In genomic region chr19:45677351-45678230, GRCh38 we compare ENCODE assay signal across 8 cellular contexts. TPM values are rescaled to one million over a fixed set of nuclear protein-coding genes. Genes with fewer than 3 reads are reported as not detected.
DNase-seq lines count a peak whose midpoint lies in the region; ATAC-seq and TF ChIP-seq lines count a peak whose summit lies in the region.

No MANE protein-coding gene starts in this region.

- no peak overlapping the region for H3K4ac ChIP-seq in neuronal stem cell (ENCODE audit: low read length)

- H4K8ac ChIP-seq in neuronal stem cell (ENCODE audit: low read depth, low read length), result peak overlapping the region; percentile 65

- H3K4me2 ChIP-seq in PC-3 (ENCODE audit: low read length) (peak overlapping the region; percentile 93), neuronal stem cell (ENCODE audit: insufficient read depth, low read length, poor library complexity, severe bottlenecking) (peak overlapping the region; percentile 71)

- peaks cover 7% of the 10 kb centered on the region; the same call in 1 of the 2 replicates for H3K4me1 ChIP-seq in PC-3 (ENCODE audit: insufficient read depth, low read length)
- peaks cover 3 to 9% of the 10 kb centered on the region in 2 donors for H3K4me1 ChIP-seq in neuronal stem cell (ENCODE audit: control insufficient read depth in 2 of 2, insufficient read depth in 1 of 2, low read depth in 1 of 2, low read length in 2 of 2)

- peak overlapping the region; percentile 97 for H2AK5ac ChIP-seq in neuronal stem cell (ENCODE audit: low read depth, low read length)

- H3K23ac ChIP-seq in neuronal stem cell (ENCODE audit: low read depth, low read length, poor library complexity), result peak overlapping the region; percentile 89

- POLR2A ChIA-PET in HEK293T (lab: Yijun Ruan, JAX), result interaction anchor here (0.8 to 7.9 kb wide), 8 partner anchors 8 to 92 kb away, joined by 3 to 64 read pairs (median 4); partner anchors contain the start of genes GIPR, QPCTL, SIX5 and SNRPD2
- POLR2A ChIA-PET in PC-3 (lab: Charles Lee; ENCODE audit: unreplicated experiment), result interaction anchor here (0.6 kb wide), 2 partner anchors 47 to 93 kb away, joined by 6 to 13 read pairs; no protein-coding TSS in a partner anchor

- H3K9ac ChIP-seq in PC-3 (ENCODE audit: low read length) (no peak overlapping the region), neuronal stem cell (ENCODE audit: low read depth, low read length, poor library complexity) (peak overlapping the region; percentile 21)

- no peaks in the 10 kb centered on the region for H3K9me2 ChIP-seq in PC-3 (replicated peaks; ENCODE audit: low read length)

- H4K20me1 ChIP-seq in PC-3 (ENCODE audit: low read length), result no peaks in the 10 kb centered on the region

- H3K4me3 ChIP-seq in PC-3 (ENCODE audit: low read length) (peak overlapping the region; percentile 68), fibroblast of the aortic adventitia (ENCODE audit: low read depth, low read length) (peak overlapping the region; percentile 25), neuronal stem cell (ENCODE audit: low read length in 2 of 2) (peak overlapping the region; percentile 13 to 59)

- no peaks in the 10 kb centered on the region for H3K36me3 ChIP-seq in PC-3 (ENCODE audit: low read depth, low read length)
- no peaks in the 10 kb centered on the region for H3K36me3 ChIP-seq in neuronal stem cell (replicated peaks in 1 of 2; ENCODE audit: control insufficient read depth in 2 of 2, insufficient read depth in 2 of 2, low read length in 2 of 2)

- peaks cover 42 to 83% (median 61%) of the 10 kb centered on the region in 3 donors for H3K27me3 Mint-ChIP-seq in CD14-positive monocyte (ENCODE audit: low read depth in 3 of 3)

- no peaks in the 10 kb centered on the region for H3K9me3 ChIP-seq in PC-3 (ENCODE audit: low read length)
- peaks cover 0 to 3% of the 10 kb centered on the region in 2 donors for H3K9me3 ChIP-seq in neuronal stem cell (replicated peaks in 1 of 2; ENCODE audit: control insufficient read depth in 2 of 2, insufficient read depth in 1 of 2, low read depth in 1 of 2, low read length in 2 of 2)

- peaks cover 0 to 2% of the 10 kb centered on the region in 2 donors for H3K36me3 Mint-ChIP-seq in CD14-positive monocyte

- H3K9me3 Mint-ChIP-seq in CD14-positive monocyte, result peaks cover 0 to 7% (median 0%) of the 10 kb centered on the region in 7 donors

- no peak overlapping the region for H3K27ac ChIP-seq in PC-3 (ENCODE audit: low read length)
- no peak overlapping the region for H3K27ac ChIP-seq in neuronal stem cell (replicated peaks; ENCODE audit: low read length)

- H3K4me1 Mint-ChIP-seq in CD14-positive monocyte, result peaks cover 33% of the 10 kb centered on the region

- H2BK120ac ChIP-seq in neuronal stem cell (ENCODE audit: low read depth, low read length), result no peak overlapping the region

- H3K79me2 ChIP-seq in PC-3 (ENCODE audit: low read length), result no peaks in the 10 kb centered on the region

- H3K79me1 ChIP-seq in neuronal stem cell (ENCODE audit: low read depth, low read length), result no peaks in the 10 kb centered on the region

- peak overlapping the region; percentile 73 for H2AFZ ChIP-seq in PC-3 (ENCODE audit: low read length)
- peak overlapping the region; percentile 12 for H2AFZ ChIP-seq in neuronal stem cell (ENCODE audit: low read length)

- TF ChIP-seq CTCF in CD14-positive monocyte (IDR thresholded peaks at IDR 0.05) (peak; percentile 48), PC-3 (conservative IDR thresholded peaks at IDR 0.05; ENCODE audit: low read depth, low read length) (no peak), fibroblast of the aortic adventitia (IDR thresholded peaks at IDR 0.05; ENCODE audit: insufficient read depth, low read length) (no peak)

- no peak overlapping the region for H2BK5ac ChIP-seq in neuronal stem cell (ENCODE audit: low read length)

- H3K27ac Mint-ChIP-seq in CD14-positive monocyte, result peak overlapping the region in 3 of 7 donors; percentile 9 to 53 (median 50)

- peak; percentile 59 for DNase-seq in CD14-positive monocyte (ENCODE audit: low spot score)
- peak; percentile 90 for DNase-seq in HEK293T (ENCODE audit: extremely low spot score)
- peak; percentile 92 for DNase-seq in PC-3
- peak; percentile 69 for DNase-seq in activated T-helper 9 cell treated with anti-CD3 and anti-CD28 coated beads, Interleukin-2, amount 50 U/mL, for 16 hours (ENCODE audit: low read depth)
- peak; percentile 57 for DNase-seq in fibroblast of the aortic adventitia (ENCODE audit: low read depth)
- peak; percentile 88 for DNase-seq in neuronal stem cell (ENCODE audit: low spot score)
- DNase-seq in superior temporal gyrus (ENCODE audit: extremely low spot score), result peak; percentile 58

- peak overlapping the region; percentile 89 for H3K18ac ChIP-seq in neuronal stem cell (ENCODE audit: low read length)

- WGBS in neuronal stem cell (ENCODE audit: extremely low coverage in 2 of 2, insufficient read length in 2 of 2, insufficient replicate concordance in 1 of 2), 2 donors, result no CpG with 5 or more reads among the region's 49 CpGs

- H3K4me3 Mint-ChIP-seq in CD14-positive monocyte, result peak overlapping the region; percentile 48 to 79

- ATAC-seq in PC-3 (peak; percentile 78), GM18867 (IDR thresholded peaks at IDR 0.05; ENCODE audit: unreplicated experiment) (no peak)

- peak overlapping the region; percentile 97 for H3K14ac ChIP-seq in neuronal stem cell (ENCODE audit: low read length)

- no peaks in the 10 kb centered on the region for H3K27me3 ChIP-seq in PC-3 (ENCODE audit: low read length)
- peaks cover 7 to 41% (median 23%) of the 10 kb centered on the region in 3 experiments for H3K27me3 ChIP-seq in neuronal stem cell (ENCODE audit: control insufficient read depth in 3 of 3, insufficient read depth in 3 of 3, low read depth in 1 of 3, low read length in 3 of 3)

- TSS peak; percentile 38 for BruUV-seq in PC-3 (replicated peaks; lab: Mats Ljungman, UMichigan)

- CTCF ChIA-PET in HEK293T (lab: Yijun Ruan, JAX), result interaction anchor here (0.6 to 1.2 kb wide), 6 partner anchors 15 to 107 kb away, joined by 3 to 8 read pairs (median 4); partner anchors contain the start of gene QPCTL
- CTCF ChIA-PET in PC-3 (lab: Charles Lee), result interaction anchor here (0.7 to 1.1 kb wide), 2 partner anchors 34 to 36 kb away, joined by 4 to 12 read pairs; no protein-coding TSS in a partner anchor

- peak overlapping the region; percentile 97 for H2BK15ac ChIP-seq in neuronal stem cell (ENCODE audit: low read length)

- H4K91ac ChIP-seq in neuronal stem cell (ENCODE audit: low read depth, low read length, poor library complexity), result no peak overlapping the region

- peak overlapping the region; percentile 84 for H2BK12ac ChIP-seq in neuronal stem cell (ENCODE audit: low read length)

- H3F3A ChIP-seq in PC-3 (ENCODE audit: low read length, unreplicated experiment), result no peaks in the 10 kb centered on the region

- intact Hi-C loops in CD14-positive monocyte (cut with micrococcal nuclease) (loop anchor here in 1 of 2 donors (5.0 kb wide), 1 partner anchor 35 kb away; no protein-coding TSS in a partner anchor), PC-3 (cut with micrococcal nuclease) (no loop called here)

TF ChIP-seq in HEK293T, 16 proteins besides CTCF, POLR2A, EP300 and RAD21:
- peak; percentile 96 for TF ChIP-seq PKNOX1 (IDR thresholded peaks at IDR 0.05)
- TF ChIP-seq BHLHE40 (IDR thresholded peaks at IDR 0.05; ENCODE audit: borderline replicate concordance), result no peak

RNA-seq across cellular contexts. Expression of gene GIPR, which starts 9.6 kb away (rescaled TPM):
- polyA plus RNA-seq in CD14-positive monocyte, result not detected
- total RNA-seq in PC-3 (2014; rRNA removed) (1.9 and 4.8 TPM in 2 replicates), fibroblast of the aortic adventitia (ENCODE audit: low replicate concordance) (0.57 TPM in 1 of 2 replicates, not detected in the other)
- polyA plus RNA-seq in neuronal stem cell (2013, experiment 1 of 2), result 0.17 TPM
- 0.03 TPM for polyA plus RNA-seq in neuronal stem cell (2013, experiment 2 of 2)

RNA-seq across cellular contexts. Expression of gene SNRPD2, which starts 14.2 kb away (rescaled TPM):
- 100 to 1,000 TPM; 491 to 516 TPM for polyA plus RNA-seq in CD14-positive monocyte
- total RNA-seq in PC-3 (2014; rRNA removed) (554 and 631 TPM in 2 replicates), fibroblast of the aortic adventitia (ENCODE audit: low replicate concordance) (303 and 325 TPM in 2 replicates)
- polyA plus RNA-seq in neuronal stem cell (2013, experiment 1 of 2), result 2,162 TPM
- 2,125 TPM for polyA plus RNA-seq in neuronal stem cell (2013, experiment 2 of 2)

RNA-seq across cellular contexts. Expression of gene QPCTL, which starts 14.9 kb away (rescaled TPM):
- polyA plus RNA-seq in CD14-positive monocyte, result under 1 TPM; 0.46 to 0.90 TPM
- total RNA-seq in PC-3 (2014; rRNA removed) (9.8 and 13.4 TPM in 2 replicates), fibroblast of the aortic adventitia (ENCODE audit: low replicate concordance) (3.3 and 8.0 TPM in 2 replicates)
- polyA plus RNA-seq in neuronal stem cell (2013, experiment 1 of 2), result 9.8 TPM
- polyA plus RNA-seq in neuronal stem cell (2013, experiment 2 of 2), result 10.3 TPM

RNA-seq across cellular contexts. Expression of gene EML2, which starts 38.4 kb away (rescaled TPM):
- polyA plus RNA-seq in CD14-positive monocyte, result 10 to 100 TPM; 10.3 to 11.9 TPM
- total RNA-seq in PC-3 (2014; rRNA removed) (28.9 and 37.8 TPM in 2 replicates), fibroblast of the aortic adventitia (ENCODE audit: low replicate concordance) (9.9 and 23.4 TPM in 2 replicates)
- polyA plus RNA-seq in neuronal stem cell (2013, experiment 1 of 2), result 8.1 TPM
- polyA plus RNA-seq in neuronal stem cell (2013, experiment 2 of 2), result 8.1 TPM

RNA-seq across cellular contexts. Expression of gene FBXO46, which starts 53.1 kb away (rescaled TPM):
- 1 to 10 TPM; 3.8 to 5.5 TPM for polyA plus RNA-seq in CD14-positive monocyte
- total RNA-seq in PC-3 (2014; rRNA removed) (12.8 and 16.1 TPM in 2 replicates), fibroblast of the aortic adventitia (ENCODE audit: low replicate concordance) (6.6 and 6.8 TPM in 2 replicates)
- 16.9 TPM for polyA plus RNA-seq in neuronal stem cell (2013, experiment 1 of 2)
- polyA plus RNA-seq in neuronal stem cell (2013, experiment 2 of 2), result 17.4 TPM
